In the genomic region with DNA sequence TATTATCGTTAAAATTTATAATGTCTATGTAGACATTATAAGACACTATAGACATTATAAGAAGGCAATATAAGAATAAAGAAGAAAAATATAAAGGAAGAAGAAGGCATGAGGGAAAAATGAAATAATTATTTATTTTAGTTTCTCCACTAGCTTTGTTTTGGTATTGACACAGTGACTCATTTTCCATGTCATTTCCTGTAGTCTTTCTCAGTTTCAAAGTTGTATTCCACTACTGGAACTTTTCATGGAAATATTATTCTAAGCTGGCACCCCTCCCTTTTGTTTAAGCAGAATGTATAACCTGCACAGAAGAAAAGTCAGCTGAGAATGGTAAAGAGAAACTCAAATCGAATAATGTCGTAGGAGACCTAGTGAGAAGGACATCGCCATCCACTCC, we compare ENCODE assay signal across 16 cellular contexts.
DNase-seq lines count a peak whose midpoint lies in the region; FAIRE-seq and TF ChIP-seq lines count a peak whose summit lies in the region.
"Had no signal": no experiment of that assay in that cellular context is flagged by ENCODE, and none has a peak within 500 bp of the region (broad histone marks: within the 10 kb centered on the region; RNA-seq: fewer than 3 reads in every experiment).

No MANE protein-coding gene starts in this region.

- TF ChIP-seq CTCF in astrocyte (IDR thresholded peaks at IDR 0.05; ENCODE audit: insufficient read depth, low read depth, low read length) (no peak), prostate gland (IDR thresholded peaks at IDR 0.05) (no peak), smooth muscle cell (IDR thresholded peaks at IDR 0.05; ENCODE audit: borderline replicate concordance, insufficient read depth, poor library complexity, severe bottlenecking) (no peak)

- H3K27ac ChIP-seq in astrocyte (ENCODE audit: low read depth, low read length) = peak overlapping the region; percentile 15
- no peak overlapping the region for H3K27ac ChIP-seq in prostate gland
- no peak overlapping the region for H3K27ac ChIP-seq in smooth muscle cell (ENCODE audit: low read depth)
- H3K27ac ChIP-seq: SJSA1 had no signal

- no peaks in the 10 kb centered on the region for H3K9me3 Mint-ChIP-seq in astrocyte (ENCODE audit: unreplicated experiment)
- H3K9me3 Mint-ChIP-seq: GM23338 had no signal

- no peaks in the 10 kb centered on the region for H3K4me1 ChIP-seq in astrocyte (ENCODE audit: insufficient read depth, low read length)
- H3K4me1 ChIP-seq in prostate gland (replicated peaks) = no peaks in the 10 kb centered on the region
- H3K4me1 ChIP-seq in smooth muscle cell (ENCODE audit: low read depth) = no peaks in the 10 kb centered on the region
- H3K4me1 ChIP-seq: SJSA1 had no signal

- peak overlapping the region; percentile 43 for H3K4me2 ChIP-seq in astrocyte (ENCODE audit: low read length)
- H3K4me2 ChIP-seq in smooth muscle cell = no peak overlapping the region
- H3K4me2 ChIP-seq: GM23338 had no signal

- H3K79me2 ChIP-seq in astrocyte (ENCODE audit: insufficient read depth, low read length) (no peaks in the 10 kb centered on the region), smooth muscle cell (ENCODE audit: low read depth) (no peaks in the 10 kb centered on the region)

- H3K27me3 Mint-ChIP-seq in astrocyte (ENCODE audit: low read depth, unreplicated experiment) = no peaks in the 10 kb centered on the region

- no peaks in the 10 kb centered on the region for H3F3A ChIP-seq in smooth muscle cell (ENCODE audit: low read depth)

- no peaks in the 10 kb centered on the region for H3K36me3 Mint-ChIP-seq in astrocyte (ENCODE audit: low read depth, unreplicated experiment)
- H3K36me3 Mint-ChIP-seq: CD14-positive monocyte had no signal

- WGBS in prostate gland = 96% methylated on average over 4 of the region's 4 CpGs
- WGBS in smooth muscle cell (ENCODE audit: low lambda C conversion rate) = 99% methylated on average over 4 of the region's 4 CpGs

- H3K36me3 ChIP-seq in astrocyte (ENCODE audit: insufficient read depth, low read length) (no peaks in the 10 kb centered on the region), prostate gland (no peaks in the 10 kb centered on the region), smooth muscle cell (ENCODE audit: low read depth) (no peaks in the 10 kb centered on the region)
- H3K36me3 ChIP-seq: SJSA1 had no signal

- H3K4me3 Mint-ChIP-seq in astrocyte (ENCODE audit: unreplicated experiment) = no peak overlapping the region
- H3K4me3 Mint-ChIP-seq: CD14-positive monocyte, GM23338 had no signal

- DNase-seq in Daoy (ENCODE audit: low read depth) (peak; percentile 12), M059J (ENCODE audit: low read depth) (peak; percentile 28), astrocyte (ENCODE audit: low read depth) (peak; percentile 12), iris pigment epithelial cell (ENCODE audit: low read depth) (peak; percentile 6), prostate gland (ENCODE audit: low spot score) (no peak), smooth muscle cell (lab: John Stamatoyannopoulos, UW; ENCODE audit: unreplicated experiment) (no peak), NCI-H2196 (lab: John Stamatoyannopoulos, UW; ENCODE audit: unreplicated experiment) (no peak), NCI-H1048 (lab: John Stamatoyannopoulos, UW) (no peak)
- DNase-seq: NCI-H1694 treated with DMSO at 0.1 percent for 48 hours, NCI-H226, NCI-H524, NCI-H82 had no signal

- no peak for FAIRE-seq in astrocyte (lab: Jason Lieb, UNC)
- FAIRE-seq: GM18507 had no signal

- intact Hi-C loops in prostate gland (cut with DNase I) = no loop called here

- no peaks in the 10 kb centered on the region for H3K4me1 Mint-ChIP-seq in astrocyte (ENCODE audit: low read depth, unreplicated experiment)
- H3K4me1 Mint-ChIP-seq: CD14-positive monocyte had no signal

- TF ChIP-seq POLR2A in prostate gland (IDR thresholded peaks at IDR 0.05) = no peak

- H4K20me1 ChIP-seq in astrocyte (ENCODE audit: insufficient read depth, low read length) (no peaks in the 10 kb centered on the region), smooth muscle cell (ENCODE audit: low read depth) (no peaks in the 10 kb centered on the region)

- no peak overlapping the region for H3K9ac ChIP-seq in astrocyte (ENCODE audit: low read length)
- no peak overlapping the region for H3K9ac ChIP-seq in smooth muscle cell (ENCODE audit: low read depth)

- H3K27me3 ChIP-seq in astrocyte (ENCODE audit: insufficient read depth, low read length) (no peaks in the 10 kb centered on the region), prostate gland (replicated peaks; ENCODE audit: insufficient read depth) (no peaks in the 10 kb centered on the region), smooth muscle cell (ENCODE audit: low read depth) (no peaks in the 10 kb centered on the region)
- H3K27me3 ChIP-seq: SJSA1 had no signal

- peak overlapping the region; percentile 38 for H2AFZ ChIP-seq in astrocyte (ENCODE audit: low read depth, low read length)
- no peak overlapping the region for H2AFZ ChIP-seq in smooth muscle cell (ENCODE audit: low read depth)
- H2AFZ ChIP-seq: GM23338 had no signal

- H3K27ac Mint-ChIP-seq in astrocyte (ENCODE audit: unreplicated experiment) = no peak overlapping the region
- H3K27ac Mint-ChIP-seq: CD14-positive monocyte had no signal

- H3K9me3 ChIP-seq in astrocyte (ENCODE audit: insufficient read depth, low read depth, low read length) (no peaks in the 10 kb centered on the region), prostate gland (no peaks in the 10 kb centered on the region), smooth muscle cell (replicated peaks; ENCODE audit: low read depth) (no peaks in the 10 kb centered on the region)
- H3K9me3 ChIP-seq: SJSA1 had no signal

- H3K4me3 ChIP-seq in astrocyte (ENCODE audit: insufficient read depth, low read depth, low read length) = peak overlapping the region; percentile 18
- no peak overlapping the region for H3K4me3 ChIP-seq in prostate gland
- no peak overlapping the region for H3K4me3 ChIP-seq in smooth muscle cell
- H3K4me3 ChIP-seq: GM23338, SJSA1 had no signal

Comparison
In these comparisons a context has a peak if more than half of its experiments do, and no peak if none do; other contexts are left out.
1. DNase-seq: peak in Daoy (single experiment), M059J (single experiment), astrocyte (single experiment) and iris pigment epithelial cell (single experiment); none in prostate gland (single experiment), smooth muscle cell (single experiment), NCI-H2196 (single experiment) and NCI-H1048 (single experiment).